26 cellular contexts compared by ENCODE assay signal in genomic region chr9:121672213-121672612, GRCh38. TPM values are rescaled to one million over a fixed set of nuclear protein-coding genes. Genes with fewer than 3 reads are reported as not detected.
A peak's percentile ranks its signal among the peaks of the same experiment; 100 is the strongest.
DNase-seq lines count a peak whose midpoint lies in the region; ATAC-seq, FAIRE-seq and TF ChIP-seq lines count a peak whose summit lies in the region.
"Had no signal": no experiment of that assay in that cellular context is flagged by ENCODE, and none has a peak within 500 bp of the region (broad histone marks: within the 10 kb centered on the region; RNA-seq: fewer than 3 reads in every experiment).

No MANE protein-coding gene starts in this region.

- peak overlapping the region; percentile 74; the same call in 1 of the 2 replicates for H3K27ac Mint-ChIP-seq in HFFc6
- no peak overlapping the region for H3K27ac Mint-ChIP-seq in natural killer cell
- H3K27ac Mint-ChIP-seq: activated CD4-positive, alpha-beta memory T cell treated with anti-CD3 and anti-CD28 coated beads for 36 hours; CD8-positive, alpha-beta T cell; mesothelial cell of epicardium; WTC11 had no signal

- intact Hi-C loops in left colon (cut with DNase I, micrococcal nuclease), result no loop called here
- intact Hi-C loops in natural killer cell (cut with micrococcal nuclease), result no loop called here

- peaks cover 5% of the 10 kb centered on the region for H3K27me3 Mint-ChIP-seq in HFFc6 (ENCODE audit: insufficient read depth)
- peaks cover 10 to 27% of the 10 kb centered on the region in 2 donors for H3K27me3 Mint-ChIP-seq in natural killer cell (ENCODE audit: low read depth in 2 of 2)

- H3K36me3 Mint-ChIP-seq in HFFc6 (ENCODE audit: low read depth) (no peaks in the 10 kb centered on the region), natural killer cell (no peaks in the 10 kb centered on the region)
- H3K36me3 Mint-ChIP-seq: activated CD4-positive, alpha-beta memory T cell treated with anti-CD3 and anti-CD28 coated beads for 36 hours; CD8-positive, alpha-beta T cell had no signal

- peak overlapping the region; percentile 78 for H3K27ac ChIP-seq in cingulate gyrus (ENCODE audit: low read depth, low read length)
- H3K27ac ChIP-seq: colonic mucosa, psoas muscle, SJCRH30, vagina had no signal

- no peak overlapping the region for H3K4me3 ChIP-seq in AG10803 (ENCODE audit: low read length)
- H3K4me3 ChIP-seq: colonic mucosa, psoas muscle, SJCRH30, vagina had no signal

- ATAC-seq in left colon, result no peak
- no peak for ATAC-seq in natural killer cell
- ATAC-seq: CD8-positive, alpha-beta T cell; PC-3; WTC11 had no signal

- FAIRE-seq in GM19239 (lab: Jason Lieb, UNC), result no peak
- FAIRE-seq: HTR-8/SVneo had no signal

- DNase-seq in AG10803 (ENCODE audit: low read depth) (peak; percentile 21), HFFc6 (no peak), middle frontal gyrus (ENCODE audit: extremely low spot score, low spot score) (peak; percentile 45), left colon (no peak), cortex of kidney (lab: John Stamatoyannopoulos, UW) (no peak), natural killer cell (no peak), GM19239 (ENCODE audit: insufficient read length, low spot score) (no peak)
- DNase-seq: activated CD4-positive, alpha-beta memory T cell treated with anti-CD3 and anti-CD28 coated beads for 36 hours; activated naive CD4-positive, alpha-beta T cell treated with Interleukin-2 at 50 U/mL for 16 hours; CD8-positive, alpha-beta T cell; colonic mucosa; DND-41; GOT3; kidney glomerular epithelial cell; NCI-H1105 treated with DMSO at 0.1 percent for 48 hours; PC-3; SJCRH30; stimulated activated CD4-positive, alpha-beta T cell treated with anti-CD3 and anti-CD28 coated beads, Interleukin-12 subunit alpha, Interleukin-12 subunit beta, amount 100 ng/mL, for 4 hours; stimulated activated CD8-positive, alpha-beta memory T cell treated with anti-CD3 and anti-CD28 coated beads, Interleukin-4, amount 100 ng/mL, for 48 hours had no signal

- TF ChIP-seq CTCF in AG10803 (conservative IDR thresholded peaks at IDR 0.05; ENCODE audit: low read length) (no peak), HFFc6 (IDR thresholded peaks at IDR 0.05) (no peak), natural killer cell (IDR thresholded peaks at IDR 0.05) (no peak)

- H3K9me3 Mint-ChIP-seq in HFFc6 (peaks cover 4% of the 10 kb centered on the region; the same call in 1 of the 2 replicates), natural killer cell (no peaks in the 10 kb centered on the region)
- H3K9me3 Mint-ChIP-seq: activated CD4-positive, alpha-beta memory T cell treated with anti-CD3 and anti-CD28 coated beads for 36 hours; CD8-positive, alpha-beta T cell; neural crest cell had no signal

- H3K4me1 Mint-ChIP-seq in HFFc6 (ENCODE audit: low read depth) (peaks cover 12% of the 10 kb centered on the region), natural killer cell (no peaks in the 10 kb centered on the region)

- no peak overlapping the region for H3K4me3 Mint-ChIP-seq in HFFc6
- no peak overlapping the region for H3K4me3 Mint-ChIP-seq in natural killer cell
- H3K4me3 Mint-ChIP-seq: activated CD4-positive, alpha-beta memory T cell treated with anti-CD3 and anti-CD28 coated beads for 36 hours; CD8-positive, alpha-beta T cell; mesothelial cell of epicardium; neural crest cell; WTC11 had no signal

RNA-seq across cellular contexts. Expression of gene DAB2IP, which starts 20.8 kb away (rescaled TPM):
- 10 to 100 TPM; 23.0 to 28.2 (median 25.7) TPM for total RNA-seq in HFFc6 (2021; fragmentation: NEBNext Ultra II Directional; extraction: Animal tissue kit (Norgen Biotek cat#: 25700))
- 100 to 1,000 TPM; 127 to 128 TPM for total RNA-seq in left colon
- total RNA-seq in natural killer cell, result 1 to 10 TPM in 1 of 3 donors, under 1 TPM in 1, not detected in 1; 0.19 to 2.5 TPM
- total RNA-seq: activated CD4-positive, alpha-beta memory T cell treated with anti-CD3 and anti-CD28 coated beads for 36 hours had no signal

Comparison
In these comparisons a context has a peak if more than half of its experiments do, and no peak if none do; other contexts are left out.
1. DNase-seq: peak in AG10803 (single experiment) and middle frontal gyrus (single experiment); none in HFFc6 (single experiment), left colon (0 of 2), cortex of kidney (single experiment), natural killer cell (single experiment) and GM19239 (single experiment).
2. RNA of gene DAB2IP, which starts 20.8 kb away (total RNA-seq): 127 to 128 TPM in left colon and 23.0 to 28.2 TPM in HFFc6; 0.19 to 2.5 TPM in natural killer cell; every median in the first group is over 4 times any median in the second.